16 cellular contexts compared by ENCODE assay signal in the genomic region with DNA sequence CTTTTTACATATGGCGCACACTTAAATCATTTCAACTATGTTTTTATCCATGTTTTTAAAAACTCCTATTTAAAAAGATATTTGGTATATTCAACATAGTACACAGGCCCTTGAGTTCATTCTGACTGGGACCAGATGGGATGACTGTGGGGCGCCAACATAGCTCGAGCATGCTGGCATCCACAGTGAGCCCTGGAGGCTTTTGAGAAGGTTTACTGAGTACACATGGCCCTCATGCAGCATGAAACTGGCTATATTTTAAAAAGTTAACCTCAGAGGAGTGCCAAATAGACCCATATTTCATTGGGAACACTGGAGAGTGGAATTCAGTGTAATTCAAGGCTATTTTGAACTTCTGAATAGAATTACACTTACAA.
A peak's percentile ranks its signal among the peaks of the same experiment; 100 is the strongest.
DNase-seq lines count a peak whose midpoint lies in the region; TF ChIP-seq lines count a peak whose summit lies in the region.
"Had no signal": no experiment of that assay in that cellular context is flagged by ENCODE, and none has a peak within 500 bp of the region (broad histone marks: within the 10 kb centered on the region; RNA-seq: fewer than 3 reads in every experiment).

No MANE protein-coding gene starts in this region.

- no peaks in the 10 kb centered on the region for H3K27me3 ChIP-seq in trophoblast cell (ENCODE audit: insufficient read depth, low read length)
- H3K27me3 ChIP-seq: BLaER1 treated with 17β-estradiol and CSF1 and Interleukin-3, amounts not matched to agents 10 nM and 100 nM had no signal

- no peak overlapping the region for H3K9ac ChIP-seq in trophoblast cell (ENCODE audit: low read length)
- H3K9ac ChIP-seq: BLaER1 treated with 17β-estradiol and CSF1 and Interleukin-3, amounts not matched to agents 10 nM and 100 nM had no signal

- H3K79me2 ChIP-seq in trophoblast cell (ENCODE audit: control insufficient read depth, insufficient read depth, low read length, poor library complexity) = no peaks in the 10 kb centered on the region

- H4K8ac ChIP-seq in trophoblast cell (ENCODE audit: low read depth, low read length) = no peak overlapping the region

- WGBS in trophoblast cell (ENCODE audit: extremely low coverage, insufficient coverage, insufficient read length) = no CpG with 5 or more reads among the region's 3 CpGs

- H3K36me3 ChIP-seq in trophoblast cell (ENCODE audit: control insufficient read depth in 1 of 2, insufficient read depth in 2 of 2, low read length in 2 of 2) = no peaks in the 10 kb centered on the region
- H3K36me3 ChIP-seq: BLaER1 treated with 17β-estradiol and CSF1 and Interleukin-3, amounts not matched to agents 10 nM and 100 nM had no signal

- no peaks in the 10 kb centered on the region for H3K4me1 ChIP-seq in trophoblast cell (ENCODE audit: control insufficient read depth in 1 of 2, insufficient read depth in 2 of 2, low read length in 2 of 2)
- H3K4me1 ChIP-seq: A549; BLaER1 treated with 17β-estradiol and CSF1 and Interleukin-3, amounts not matched to agents 10 nM and 100 nM had no signal

- H2AFZ ChIP-seq in trophoblast cell (ENCODE audit: insufficient read depth, low read length, poor library complexity) = no peak overlapping the region

- no peak overlapping the region for H3K27ac ChIP-seq in trophoblast cell (ENCODE audit: low read depth, low read length)
- H3K27ac ChIP-seq: 22Rv1; A549; BLaER1 treated with 17β-estradiol and CSF1 and Interleukin-3, amounts not matched to agents 10 nM and 100 nM; HL-60 had no signal

- H4K12ac ChIP-seq in trophoblast cell (ENCODE audit: low read depth, low read length) = no peak overlapping the region

- H2BK5ac ChIP-seq in trophoblast cell (ENCODE audit: low read depth, low read length, poor library complexity) = no peak overlapping the region

- no peaks in the 10 kb centered on the region for H3K9me3 ChIP-seq in trophoblast cell (ENCODE audit: insufficient read depth, low read depth, low read length)
- H3K9me3 ChIP-seq: A549; BLaER1 treated with 17β-estradiol and CSF1 and Interleukin-3, amounts not matched to agents 10 nM and 100 nM had no signal

- H2AK5ac ChIP-seq in trophoblast cell (ENCODE audit: low read length) = no peak overlapping the region

- H2BK12ac ChIP-seq in trophoblast cell (ENCODE audit: low read length) = no peak overlapping the region

- no peak overlapping the region for H4K91ac ChIP-seq in trophoblast cell (ENCODE audit: low read depth, low read length)

- CTCF ChIA-PET in HEK293T (lab: Yijun Ruan, JAX) = no interaction called here

- H3K4me2 ChIP-seq in trophoblast cell (ENCODE audit: low read length) = no peak overlapping the region
- H3K4me2 ChIP-seq: A549; BLaER1 treated with 17β-estradiol and CSF1 and Interleukin-3, amounts not matched to agents 10 nM and 100 nM had no signal

- H3K18ac ChIP-seq in trophoblast cell (ENCODE audit: low read length) = no peak overlapping the region

- H3K14ac ChIP-seq in trophoblast cell (ENCODE audit: low read length) = no peak overlapping the region

- H3K4ac ChIP-seq in trophoblast cell (ENCODE audit: low read depth, low read length) = no peak overlapping the region

- POLR2A ChIA-PET in HEK293T (lab: Yijun Ruan, JAX) = no interaction called here

- peak; percentile 18 for DNase-seq in DMS 273 (lab: John Stamatoyannopoulos, UW; ENCODE audit: unreplicated experiment)
- DNase-seq in DMS 273 treated with DMSO at 0.1 percent for 48 hours (lab: John Stamatoyannopoulos, UW) = no peak
- DNase-seq in NCI-H446 (lab: John Stamatoyannopoulos, UW) = peak; percentile 93 to 94
- DNase-seq in cerebellar nuclear complex (lab: John Stamatoyannopoulos, UW) = peak; percentile 73 to 88
- DNase-seq in trophoblast cell = peak; percentile 57 to 75
- DNase-seq in SHP77 treated with DMSO at 0.1 percent for 48 hours (lab: John Stamatoyannopoulos, UW) = no peak
- no peak for DNase-seq in DMS79 treated with DMSO at 0.1 percent for 48 hours (lab: John Stamatoyannopoulos, UW)
- no peak for DNase-seq in HEK293T (ENCODE audit: extremely low spot score)
- DNase-seq: Calu3; CD8-positive, alpha-beta T cell; GF-D8; H9 had no signal

- H3K79me1 ChIP-seq in trophoblast cell (ENCODE audit: low read length) = no peaks in the 10 kb centered on the region

- no peak overlapping the region for H2BK120ac ChIP-seq in trophoblast cell (ENCODE audit: insufficient read depth, low read length, poor library complexity)

- no peak overlapping the region for H3K23ac ChIP-seq in trophoblast cell (ENCODE audit: low read length)

- H3K4me3 ChIP-seq in trophoblast cell (ENCODE audit: low read depth, low read length) = no peak overlapping the region
- H3K4me3 ChIP-seq: A549; BLaER1 treated with 17β-estradiol and CSF1 and Interleukin-3, amounts not matched to agents 10 nM and 100 nM had no signal

TF ChIP-seq in HEK293T, 16 proteins besides CTCF, POLR2A, EP300 and RAD21:
- TF ChIP-seq TARDBP (IDR thresholded peaks at IDR 0.05) (no peak), L3MBTL2 (conservative IDR thresholded peaks at IDR 0.05) (no peak)

Comparison
In these comparisons a context has a peak if more than half of its experiments do, and no peak if none do; other contexts are left out.
1. DNase-seq: peak in DMS 273 (single experiment), NCI-H446 (2 of 2), cerebellar nuclear complex (2 of 2) and trophoblast cell (2 of 2); none in DMS 273 treated with DMSO at 0.1 percent for 48 hours (single experiment), SHP77 treated with DMSO at 0.1 percent for 48 hours (single experiment), DMS79 treated with DMSO at 0.1 percent for 48 hours (single experiment) and HEK293T (single experiment).